In the genomic region with DNA sequence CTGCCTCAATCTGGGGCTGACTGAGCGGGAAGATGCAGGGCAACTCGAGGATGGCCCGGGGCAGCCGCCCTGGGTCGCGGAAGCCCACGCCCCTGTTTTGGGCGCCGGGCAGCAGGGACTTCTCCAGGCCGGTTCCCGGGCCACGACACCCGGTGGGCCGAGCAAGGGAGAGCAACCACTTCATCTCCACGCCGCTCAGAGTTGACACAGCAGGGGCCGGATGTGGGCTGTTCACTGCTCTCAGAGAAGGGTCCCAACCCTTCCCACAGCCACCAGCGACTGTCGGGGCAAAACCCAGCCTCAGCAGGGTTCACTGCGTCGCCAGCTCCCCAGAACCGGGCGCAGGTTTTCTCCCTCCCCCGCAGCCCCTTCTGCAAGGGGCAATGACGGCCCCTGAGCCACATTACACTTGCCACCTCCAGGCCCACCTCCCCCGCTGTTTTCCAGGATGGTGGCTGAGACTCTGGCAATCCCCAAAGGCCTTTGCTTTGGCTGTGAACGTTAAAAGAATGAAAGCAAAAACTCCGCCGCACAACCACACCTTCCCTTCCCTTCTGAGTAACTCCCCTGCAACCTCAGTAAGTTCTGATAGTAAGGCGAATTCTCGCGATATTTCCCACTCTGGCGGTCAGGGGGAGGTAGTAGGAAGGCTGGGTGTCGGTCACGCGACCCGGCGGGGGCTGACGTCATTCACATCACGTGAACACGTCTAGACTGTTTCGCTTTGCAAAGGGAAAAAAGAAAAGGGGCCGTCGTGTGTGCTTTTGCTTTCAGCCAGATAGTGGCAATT, we compare ENCODE assay signal across 8 cellular contexts. TPM values are rescaled to one million over a fixed set of nuclear protein-coding genes. Genes with fewer than 3 reads are reported as not detected.
A peak's percentile ranks its signal among the peaks of the same experiment; 100 is the strongest.
DNase-seq lines count a peak whose midpoint lies in the region; ATAC-seq and TF ChIP-seq lines count a peak whose summit lies in the region.

No MANE protein-coding gene starts in this region.

- TF ChIP-seq POLR2A in adrenal gland (IDR thresholded peaks at IDR 0.05) (peak; percentile 97 to 99), tibial nerve (IDR thresholded peaks at IDR 0.05) (peak; percentile 98 to 99)

- ATAC-seq in HG02763 (IDR thresholded peaks at IDR 0.05; ENCODE audit: unreplicated experiment): peak; percentile 55

- peak overlapping the region; percentile 0 for H3K9ac ChIP-seq in parathyroid adenoma

- 0 to 2% (median 1%) methylated on average over 19 to 44 of the region's 44 CpGs for WGBS in adrenal gland, 4 donors
- WGBS in tibial nerve, 2 donors: 0% methylated on average over 36 to 44 of the region's 44 CpGs

- TF ChIP-seq EP300 in tibial nerve (IDR thresholded peaks at IDR 0.05): peak; percentile 97 to 100

- H3K4me1 ChIP-seq in adrenal gland (replicated peaks in 1 of 2): peaks cover 6 to 26% of the 10 kb centered on the region in 2 donors
- no peaks in the 10 kb centered on the region for H3K4me1 ChIP-seq in parathyroid adenoma
- peaks cover 0 to 32% (median 9%) of the 10 kb centered on the region in 4 donors for H3K4me1 ChIP-seq in tibial nerve

- TF ChIP-seq CTCF in GM12875 (IDR thresholded peaks at IDR 0.05; ENCODE audit: borderline replicate concordance, insufficient read depth, low read depth, low read length) (no peak), adrenal gland (IDR thresholded peaks at IDR 0.05) (peak in 1 of 6 experiments; percentile 6), parathyroid adenoma (IDR thresholded peaks at IDR 0.05) (no peak), tibial nerve (IDR thresholded peaks at IDR 0.05) (peak in 3 of 5 experiments; percentile 3 to 48 (median 30))

- H3K9me3 ChIP-seq in adrenal gland (replicated peaks in 1 of 3) (no peaks in the 10 kb centered on the region), parathyroid adenoma (ENCODE audit: control insufficient read depth, low read length) (no peaks in the 10 kb centered on the region), tibial nerve (no peaks in the 10 kb centered on the region)

- H3K4me3 ChIP-seq in GM12875 (ENCODE audit: low read depth, low read length): peak overlapping the region; percentile 80
- peak overlapping the region; percentile 20 to 83 (median 68) for H3K4me3 ChIP-seq in adrenal gland
- peak overlapping the region; percentile 79 for H3K4me3 ChIP-seq in parathyroid adenoma (ENCODE audit: low read depth, low read length)
- H3K4me3 ChIP-seq in tibial nerve: peak overlapping the region; percentile 75 to 95 (median 86)

- intact Hi-C loops in adrenal gland (cut with DNase I) (loop anchor here (5.0 to 10.0 kb wide), 3 partner anchors 207 to 367 kb away; no protein-coding TSS in a partner anchor), cardiac septum (cut with DNase I) (loop anchor here (2.0 to 10.0 kb wide), 3 partner anchors 315 to 613 kb away; no protein-coding TSS in a partner anchor)

- H3K27ac ChIP-seq in adrenal gland (peak overlapping the region; percentile 86 to 100 (median 93)), parathyroid adenoma (peak overlapping the region; percentile 84), tibial nerve (peak overlapping the region; percentile 97 to 99 (median 98))

- H3K4me2 ChIP-seq in parathyroid adenoma (ENCODE audit: low read length): peak overlapping the region; percentile 99

- peak overlapping the region; percentile 63 for H2AFZ ChIP-seq in parathyroid adenoma

- H3K36me3 ChIP-seq in adrenal gland (replicated peaks in 1 of 2) (no peaks in the 10 kb centered on the region), parathyroid adenoma (ENCODE audit: control insufficient read depth, insufficient read depth, low read length) (no peaks in the 10 kb centered on the region), tibial nerve (peaks cover 0 to 4% (median 0%) of the 10 kb centered on the region in 3 donors)

- DNase-seq in NCI-H1436 (lab: John Stamatoyannopoulos, UW) (peak; percentile 99), T follicular helper cell (ENCODE audit: low read depth) (peak; percentile 98), adrenal gland (peak; percentile 99 to 100 (median 100)), cardiac septum (ENCODE audit: low spot score) (peak; percentile 99), tibial nerve (ENCODE audit: low spot score in 2 of 2) (peak; percentile 99 to 100)

- H3K79me2 ChIP-seq in parathyroid adenoma: no peaks in the 10 kb centered on the region

- H3K27me3 ChIP-seq in adrenal gland (no peaks in the 10 kb centered on the region), parathyroid adenoma (ENCODE audit: control insufficient read depth, insufficient read depth, low read length) (no peaks in the 10 kb centered on the region), tibial nerve (no peaks in the 10 kb centered on the region)

RNA-seq across cellular contexts. Expression of gene CAMK2D, which starts 0.7 kb away (rescaled TPM):
- total RNA-seq in adrenal gland (10 to 100 TPM; 17.3 to 83.9 (median 46.3) TPM), cardiac septum (217 TPM), tibial nerve (10 to 100 TPM; 30.3 to 58.5 (median 34.6) TPM)
- 10 to 100 TPM in 1 of 3 donors, 1 to 10 TPM in 2; 7.6 to 16.1 (median 9.2) TPM for polyA plus RNA-seq in adrenal gland

Comparison
In these comparisons a context has a peak if more than half of its experiments do, and no peak if none do; other contexts are left out.
1. Peak in every context shown above with its lines: DNase-seq, ATAC-seq, H3K4me3 ChIP-seq and H3K27ac ChIP-seq.
2. CTCF ChIP-seq: peak in tibial nerve (3 of 5); none in GM12875 (single experiment) and parathyroid adenoma (single experiment).